10 cellular contexts compared by ENCODE assay signal in genomic region chr2:218805627-218806026, GRCh38. TPM values are rescaled to one million over a fixed set of nuclear protein-coding genes. Genes with fewer than 3 reads are reported as not detected.
A peak's percentile ranks its signal among the peaks of the same experiment; 100 is the strongest.
DNase-seq lines count a peak whose midpoint lies in the region; ATAC-seq, FAIRE-seq and TF ChIP-seq lines count a peak whose summit lies in the region.
"Had no signal": no experiment of that assay in that cellular context is flagged by ENCODE, and none has a peak within 500 bp of the region (broad histone marks: within the 10 kb centered on the region; RNA-seq: fewer than 3 reads in every experiment).

No MANE protein-coding gene starts in this region.

- no peak for FAIRE-seq in K562 (lab: Jason Lieb, UNC)

- TF ChIP-seq CTCF in K562 (IDR thresholded peaks at IDR 0.05 in 2 of 3, conservative IDR thresholded peaks at IDR 0.05 in 1 of 3; ENCODE audit: insufficient read depth in 2 of 3, low read depth in 1 of 3, low read length in 3 of 3) (no peak), tibial nerve (IDR thresholded peaks at IDR 0.05) (no peak)

- 23% methylated on average over 3 of the region's 3 CpGs for WGBS in K562 (ENCODE audit: insufficient coverage, low coverage, missing lambda C conversion rate)
- 12 to 36% methylated on average over 3 of the region's 3 CpGs for WGBS in tibial nerve, 2 donors

- TF ChIP-seq POLR2A in K562 (conservative IDR thresholded peaks at IDR 0.05) (no peak), tibial nerve (IDR thresholded peaks at IDR 0.05) (no peak)

- no peaks in the 10 kb centered on the region for H4K20me1 ChIP-seq in K562 (replicated peaks; ENCODE audit: control insufficient read depth, insufficient read depth, low read length)

- in situ Hi-C loops in K562 (cut with MboI): no loop called here

- H3K9me3 ChIP-seq in K562 (replicated peaks; ENCODE audit: control insufficient read depth, insufficient read depth, low read depth, low read length) (0 out of 2 replicates have a peak, but pooled peaks cover 2% of the 10 kb centered on the region), tibial nerve (peaks cover 0 to 10% (median 0%) of the 10 kb centered on the region in 4 donors)

- no peak overlapping the region for H3K4me2 ChIP-seq in K562 (ENCODE audit: insufficient read depth, low read length)

- H3K36me3 Mint-ChIP-seq in activated CD4-positive, alpha-beta T cell treated with anti-CD3 and anti-CD28 coated beads, Interleukin-2, amount 10 ng/mL, durations not matched to agents 7 days and 5 days (ENCODE audit: low read depth): no peaks in the 10 kb centered on the region

- no peaks in the 10 kb centered on the region for H3K9me1 ChIP-seq in K562 (ENCODE audit: control insufficient read depth, insufficient read depth, low read length)

- no TSS peak for BruUV-seq in K562 (replicated peaks; lab: Mats Ljungman, UMichigan)

- peaks cover 35% of the 10 kb centered on the region for H3K27me3 Mint-ChIP-seq in activated CD4-positive, alpha-beta T cell treated with anti-CD3 and anti-CD28 coated beads, Interleukin-2, amount 10 ng/mL, durations not matched to agents 7 days and 5 days

- H3K27ac ChIP-seq in K562 (ENCODE audit: extremely low read depth, low read depth, low read length) (no peak overlapping the region), tibial nerve (peak overlapping the region; percentile 52 to 92 (median 77))

- H3K9ac ChIP-seq in K562 (ENCODE audit: insufficient read depth in 1 of 2, low read depth in 2 of 2, low read length in 2 of 2): no peak overlapping the region

- CTCF ChIA-PET in K562 (lab: Yijun Ruan, JAX; ENCODE audit: low intra/inter-chr PET ratio): no interaction called here
- CTCF ChIA-PET in activated CD4-positive, alpha-beta T cell treated with anti-CD3 and anti-CD28 coated beads, Interleukin-2, amount 10 ng/mL, durations not matched to agents 7 days and 5 days (lab: Charles Lee): no interaction called here

- no peak overlapping the region for H3K4me3 Mint-ChIP-seq in activated CD4-positive, alpha-beta T cell treated with anti-CD3 and anti-CD28 coated beads, Interleukin-2, amount 10 ng/mL, durations not matched to agents 7 days and 5 days

- H3K36me3 ChIP-seq in K562 (ENCODE audit: control insufficient read depth, insufficient read depth, low read length) (no peaks in the 10 kb centered on the region), tibial nerve (peaks cover 0 to 5% (median 0%) of the 10 kb centered on the region in 3 donors)

- H3K27me3 ChIP-seq in K562 (ENCODE audit: control insufficient read depth in 2 of 2, insufficient read depth in 2 of 2, low read length in 2 of 2): no peaks in the 10 kb centered on the region; a peak in 1 of 5 replicates
- no peaks in the 10 kb centered on the region for H3K27me3 ChIP-seq in tibial nerve

- POLR2A ChIA-PET in K562 (lab: Yijun Ruan, JAX): no interaction called here
- POLR2A ChIA-PET in activated CD4-positive, alpha-beta T cell treated with anti-CD3 and anti-CD28 coated beads, Interleukin-2, amount 10 ng/mL, durations not matched to agents 7 days and 5 days (lab: Charles Lee): no interaction called here

- TF ChIP-seq EP300 in K562 (IDR thresholded peaks at IDR 0.05; ENCODE audit: low read length): no peak
- TF ChIP-seq EP300 in tibial nerve (IDR thresholded peaks at IDR 0.05): no peak

- H3K4me1 Mint-ChIP-seq in activated CD4-positive, alpha-beta T cell treated with anti-CD3 and anti-CD28 coated beads, Interleukin-2, amount 10 ng/mL, durations not matched to agents 7 days and 5 days: peaks cover 13% of the 10 kb centered on the region

- H3K4me1 ChIP-seq in K562 (replicated peaks in 1 of 2; ENCODE audit: control insufficient read depth in 2 of 2, insufficient read depth in 2 of 2, low read length in 2 of 2) (no peaks in the 10 kb centered on the region; a peak in 2 of 5 replicates), tibial nerve (peaks cover 0 to 37% (median 10%) of the 10 kb centered on the region in 4 donors)

- no peak overlapping the region for H3K27ac Mint-ChIP-seq in activated CD4-positive, alpha-beta T cell treated with anti-CD3 and anti-CD28 coated beads, Interleukin-2, amount 10 ng/mL, durations not matched to agents 7 days and 5 days

- intact Hi-C loops in K562 (cut with micrococcal nuclease): no loop called here
- intact Hi-C loops in left colon (cut with DNase I, micrococcal nuclease): no loop called here

- no peak for TF ChIP-seq RAD21 in K562 (CRISPR knock-in tag; conservative IDR thresholded peaks at IDR 0.05 in 1 of 2, IDR thresholded peaks at IDR 0.05 in 1 of 2)

- DNase-seq in HT1080 (ENCODE audit: low read depth): peak; percentile 16
- no peak for DNase-seq in K562 (ENCODE audit: extremely low read depth in 1 of 4, low spot score in 3 of 4)
- DNase-seq in left colon: no peak
- DNase-seq in tibial nerve (ENCODE audit: low spot score in 2 of 2): no peak
- no peak for DNase-seq in putamen (ENCODE audit: low spot score)
- no peak for DNase-seq in activated CD4-positive, alpha-beta T cell treated with anti-CD3 and anti-CD28 coated beads for 4 hours
- DNase-seq in activated CD4-positive, alpha-beta T cell treated with anti-CD3 and anti-CD28 coated beads, Interleukin-2, amount 10 ng/mL, durations not matched to agents 7 days and 5 days: no peak
- DNase-seq: NCI-H1105 treated with DMSO at 0.1 percent for 48 hours had no signal

- ATAC-seq in K562 (peak; percentile 40; the same call in 1 of the 3 replicates), left colon (peak; percentile 9), HG02981 (IDR thresholded peaks at IDR 0.05; ENCODE audit: unreplicated experiment) (no peak)

- no peaks in the 10 kb centered on the region for H3K79me2 ChIP-seq in K562 (ENCODE audit: control insufficient read depth, insufficient read depth, low read length)

- H3K4me3 ChIP-seq in K562 (no peak overlapping the region), tibial nerve (no peak overlapping the region)

- H2AFZ ChIP-seq in K562 (ENCODE audit: low read depth, low read length): peak overlapping the region; percentile 26; the same call in 1 of the 2 replicates

- peaks cover 8% of the 10 kb centered on the region for H3K9me3 Mint-ChIP-seq in activated CD4-positive, alpha-beta T cell treated with anti-CD3 and anti-CD28 coated beads, Interleukin-2, amount 10 ng/mL, durations not matched to agents 7 days and 5 days

RNA-seq across cellular contexts. Expression of gene CYP27A1, which starts 23.7 kb away (rescaled TPM):
- not detected in 2 replicates for total RNA-seq in HT1080 (2014; rRNA removed; shearing (Covaris generic))
- 0.10 and 0.23 TPM in 2 replicates for polyA plus RNA-seq in HT1080 (2015; cell fraction: cytosol; rRNA removed)
- polyA plus RNA-seq in HT1080 (2015; cell fraction: nucleus; rRNA removed): 0.33 and 1.0 TPM in 2 replicates
- total RNA-seq in K562 (2011; cell fraction: chromatin; rRNA removed; ENCODE audit: low replicate concordance): 0.16 TPM in 1 of 2 replicates, not detected in the other
- not detected in 2 replicates for total RNA-seq in K562 (2011; cell fraction: nucleolus; rRNA removed)
- total RNA-seq in K562 (2011; cell fraction: nucleoplasm; rRNA removed): not detected in 2 replicates
- total RNA-seq in K562 (2014; rRNA removed) (not detected in 2 replicates), K562 (2014; rRNA removed; fragmentation: Illumina TruSeq; extraction: Trizol) (not detected in 2 replicates), K562 (2015; rRNA removed; fragmentation: Illumina TruSeq; extraction: Trizol) (not detected in 2 replicates), K562 (2021) (0.20 and 0.34 TPM in 2 replicates), left colon (10 to 100 TPM; 28.1 to 52.7 TPM), tibial nerve (10 to 100 TPM; 57.6 to 92.4 (median 78.9) TPM)
- polyA plus RNA-seq in K562 (2011; rRNA removed) (not detected in 2 replicates), K562 (2014; fragmentation: Illumina TruSeq; extraction: Trizol) (not detected in 2 replicates), K562 (2014; fragmentation: Nextera tagmentation; extraction: Ambion mirVana) (not detected), K562 (2014; rRNA removed) (not detected in 2 replicates)
- 0.06 and 0.12 TPM in 2 replicates for polyA plus RNA-seq in K562 (2011; cell fraction: cytosol; rRNA removed)
- not detected in 2 replicates for polyA plus RNA-seq in K562 (2011; cell fraction: nucleus; rRNA removed)
- polyA plus RNA-seq in K562 (2012): 0.06 TPM in 1 of 2 replicates, not detected in the other
- polyA minus RNA-seq in K562 (2011; rRNA and poly(A)+ RNA removed): not detected in 2 replicates
- not detected in 2 replicates for polyA minus RNA-seq in K562 (2011; cell fraction: cytosol; rRNA and poly(A)+ RNA removed)
- not detected in 2 replicates for polyA minus RNA-seq in K562 (2011; cell fraction: nucleus; rRNA and poly(A)+ RNA removed)
- under 1 TPM; 0.08 to 0.22 TPM for total RNA-seq in activated CD4-positive, alpha-beta T cell treated with anti-CD3 and anti-CD28 coated beads, Interleukin-2, amount 10 ng/mL, durations not matched to agents 7 days and 5 days
- total RNA-seq: activated CD8-positive, alpha-beta memory T cell treated with anti-CD3 and anti-CD28 coated beads for 36 hours had no signal

RNA-seq across cellular contexts. Expression of gene PRKAG3, which starts 26.0 kb away (rescaled TPM):
- not detected in 2 replicates for total RNA-seq in HT1080 (2014; rRNA removed; shearing (Covaris generic))
- not detected in 2 replicates for polyA plus RNA-seq in HT1080 (2015; cell fraction: cytosol; rRNA removed)
- polyA plus RNA-seq in HT1080 (2015; cell fraction: nucleus; rRNA removed): not detected in 2 replicates
- not detected in 2 replicates for total RNA-seq in K562 (2011; cell fraction: chromatin; rRNA removed; ENCODE audit: low replicate concordance)
- total RNA-seq in K562 (2011; cell fraction: nucleolus; rRNA removed): not detected in 2 replicates
- total RNA-seq in K562 (2011; cell fraction: nucleoplasm; rRNA removed): not detected in 2 replicates
- not detected in 2 replicates for total RNA-seq in K562 (2014; rRNA removed)
- total RNA-seq in K562 (2014; rRNA removed; fragmentation: Illumina TruSeq; extraction: Trizol): not detected in 2 replicates
- not detected in 2 replicates for total RNA-seq in K562 (2015; rRNA removed; fragmentation: Illumina TruSeq; extraction: Trizol)
- total RNA-seq in K562 (2021): not detected in 2 replicates
- not detected in 2 replicates for polyA plus RNA-seq in K562 (2011; rRNA removed)
- not detected in 2 replicates for polyA plus RNA-seq in K562 (2011; cell fraction: cytosol; rRNA removed)
- polyA plus RNA-seq in K562 (2011; cell fraction: nucleus; rRNA removed): not detected in 2 replicates
- polyA plus RNA-seq in K562 (2012): not detected in 2 replicates
- not detected in 2 replicates for polyA plus RNA-seq in K562 (2014; fragmentation: Illumina TruSeq; extraction: Trizol)
- polyA plus RNA-seq in K562 (2014; fragmentation: Nextera tagmentation; extraction: Ambion mirVana): not detected
- polyA plus RNA-seq in K562 (2014; rRNA removed): not detected in 2 replicates
- not detected in 2 replicates for polyA minus RNA-seq in K562 (2011; rRNA and poly(A)+ RNA removed)
- polyA minus RNA-seq in K562 (2011; cell fraction: cytosol; rRNA and poly(A)+ RNA removed): not detected in 2 replicates
- not detected in 2 replicates for polyA minus RNA-seq in K562 (2011; cell fraction: nucleus; rRNA and poly(A)+ RNA removed)
- total RNA-seq in left colon: not detected
- total RNA-seq in tibial nerve: not detected
- not detected for total RNA-seq in activated CD4-positive, alpha-beta T cell treated with anti-CD3 and anti-CD28 coated beads, Interleukin-2, amount 10 ng/mL, durations not matched to agents 7 days and 5 days
- total RNA-seq: activated CD8-positive, alpha-beta memory T cell treated with anti-CD3 and anti-CD28 coated beads for 36 hours had no signal

RNA-seq across cellular contexts. Expression of gene WNT6, which starts 54.0 kb away (rescaled TPM):
- not detected in 2 replicates for total RNA-seq in HT1080 (2014; rRNA removed; shearing (Covaris generic))
- polyA plus RNA-seq in HT1080 (2015; cell fraction: cytosol; rRNA removed): 0.05 TPM in 1 of 2 replicates, not detected in the other
- polyA plus RNA-seq in HT1080 (2015; cell fraction: nucleus; rRNA removed): not detected in 2 replicates
- not detected in 2 replicates for total RNA-seq in K562 (2011; cell fraction: chromatin; rRNA removed; ENCODE audit: low replicate concordance)
- not detected in 2 replicates for total RNA-seq in K562 (2011; cell fraction: nucleolus; rRNA removed)
- not detected in 2 replicates for total RNA-seq in K562 (2011; cell fraction: nucleoplasm; rRNA removed)
- total RNA-seq in K562 (2014; rRNA removed) (not detected in 2 replicates), K562 (2014; rRNA removed; fragmentation: Illumina TruSeq; extraction: Trizol) (not detected in 2 replicates), K562 (2015; rRNA removed; fragmentation: Illumina TruSeq; extraction: Trizol) (not detected in 2 replicates), K562 (2021) (not detected in 2 replicates), left colon (under 1 TPM; 0.43 to 0.92 TPM), tibial nerve (10 to 100 TPM; 26.1 to 81.5 (median 48.2) TPM)
- polyA plus RNA-seq in K562 (2011; rRNA removed) (not detected in 2 replicates), K562 (2014; fragmentation: Illumina TruSeq; extraction: Trizol) (not detected in 2 replicates), K562 (2014; fragmentation: Nextera tagmentation; extraction: Ambion mirVana) (not detected), K562 (2014; rRNA removed) (not detected in 2 replicates)
- polyA plus RNA-seq in K562 (2011; cell fraction: cytosol; rRNA removed): not detected in 2 replicates
- polyA plus RNA-seq in K562 (2011; cell fraction: nucleus; rRNA removed): not detected in 2 replicates
- not detected in 2 replicates for polyA plus RNA-seq in K562 (2012)
- not detected in 2 replicates for polyA minus RNA-seq in K562 (2011; rRNA and poly(A)+ RNA removed)
- not detected in 2 replicates for polyA minus RNA-seq in K562 (2011; cell fraction: cytosol; rRNA and poly(A)+ RNA removed)
- polyA minus RNA-seq in K562 (2011; cell fraction: nucleus; rRNA and poly(A)+ RNA removed): not detected in 2 replicates
- total RNA-seq in activated CD4-positive, alpha-beta T cell treated with anti-CD3 and anti-CD28 coated beads, Interleukin-2, amount 10 ng/mL, durations not matched to agents 7 days and 5 days: not detected

Comparison
In these comparisons a context has a peak if more than half of its experiments do, and no peak if none do; other contexts are left out.
1. RNA of gene CYP27A1, which starts 23.7 kb away (total RNA-seq): 57.6 to 92.4 TPM in tibial nerve and 28.1 to 52.7 TPM in left colon; 0.08 to 0.22 TPM in activated CD4-positive, alpha-beta T cell treated with anti-CD3 and anti-CD28 coated beads, Interleukin-2, amount 10 ng/mL, durations not matched to agents 7 days and 5 days, 0.16 to 0.34 TPM in K562 and not detected in HT1080; every median in the first group is over 10 times any median in the second.
2. RNA of gene WNT6, which starts 54.0 kb away (total RNA-seq): 26.1 to 81.5 TPM in tibial nerve; 0.43 to 0.92 TPM in left colon, not detected in HT1080, not detected in K562 and not detected in activated CD4-positive, alpha-beta T cell treated with anti-CD3 and anti-CD28 coated beads, Interleukin-2, amount 10 ng/mL, durations not matched to agents 7 days and 5 days; every median in the first group is over 10 times any median in the second.